8 cellular contexts compared by ENCODE assay signal in the genomic region with DNA sequence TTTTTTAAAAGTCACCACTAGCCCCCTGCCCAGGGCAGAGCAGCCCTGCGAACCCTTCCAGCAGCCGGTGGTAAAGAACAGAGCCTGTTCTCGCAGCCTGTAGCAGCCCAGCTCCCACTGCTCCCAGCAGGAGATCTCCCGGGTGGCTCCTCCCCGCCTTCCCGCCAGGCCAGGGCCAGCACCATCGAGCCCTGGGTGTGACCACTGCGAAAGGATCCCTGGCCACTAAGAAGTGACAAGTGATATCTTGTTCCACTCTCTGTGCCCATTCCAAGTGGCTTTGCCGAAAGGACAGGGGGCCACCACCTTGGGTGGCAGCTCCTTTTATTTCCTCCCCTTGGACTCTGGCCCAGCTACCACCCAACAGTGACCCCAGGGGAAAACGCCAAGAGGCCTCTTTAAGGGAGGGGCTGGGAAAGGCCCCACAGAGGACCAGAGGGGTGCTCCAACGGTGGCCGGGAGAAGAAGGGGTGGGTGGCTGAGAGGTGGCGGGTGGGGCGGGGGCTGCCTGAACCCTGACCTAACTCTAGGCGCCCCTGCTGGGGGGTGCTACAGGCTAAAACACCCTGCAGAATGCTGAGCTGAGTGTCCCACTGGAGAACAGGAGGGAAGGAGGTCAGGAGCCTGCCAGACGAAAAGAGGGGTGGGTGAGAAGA. TPM values are rescaled to one million over a fixed set of nuclear protein-coding genes. Genes with fewer than 3 reads are reported as not detected.
DNase-seq lines count a peak whose midpoint lies in the region; ATAC-seq, FAIRE-seq and TF ChIP-seq lines count a peak whose summit lies in the region.

No MANE protein-coding gene starts in this region.

- POLR2A ChIA-PET in endothelial cell of umbilical vein (lab: Charles Lee) = no interaction called here

- H3K4me1 Mint-ChIP-seq in CD14-positive monocyte (peaks cover 58% of the 10 kb centered on the region), natural killer cell (peaks cover 2 to 43% of the 10 kb centered on the region in 2 donors)

- TF ChIP-seq CTCF in CD14-positive monocyte (IDR thresholded peaks at IDR 0.05) (no peak), Peyer's patch (IDR thresholded peaks at IDR 0.05) (no peak), endothelial cell of umbilical vein (IDR thresholded peaks at IDR 0.05; ENCODE audit: extremely low read depth in 1 of 2, insufficient read depth in 1 of 2, low read depth in 1 of 2, low read length in 2 of 2) (no peak), natural killer cell (IDR thresholded peaks at IDR 0.05) (no peak)

- no peaks in the 10 kb centered on the region for H3K9me3 ChIP-seq in Peyer's patch
- no peaks in the 10 kb centered on the region for H3K9me3 ChIP-seq in endothelial cell of umbilical vein (replicated peaks; ENCODE audit: control insufficient read depth, insufficient read depth, low read length)

- H3K36me3 ChIP-seq in Peyer's patch = peaks cover 0 to 5% (median 0%) of the 10 kb centered on the region in 3 donors
- no peaks in the 10 kb centered on the region for H3K36me3 ChIP-seq in endothelial cell of umbilical vein (ENCODE audit: control insufficient read depth in 2 of 2, extremely low read depth in 1 of 2, insufficient read depth in 2 of 2, low read length in 2 of 2)

- H3K9me1 ChIP-seq in endothelial cell of umbilical vein (replicated peaks; ENCODE audit: control insufficient read depth, extremely low read depth, insufficient read depth, low read length) = no peaks in the 10 kb centered on the region

- no peak for TF ChIP-seq POLR2A in Peyer's patch (IDR thresholded peaks at IDR 0.05)
- TF ChIP-seq POLR2A in endothelial cell of umbilical vein (IDR thresholded peaks at IDR 0.05; ENCODE audit: low read depth, low read length) = no peak

- dilution Hi-C loops in endothelial cell of umbilical vein (cut with MboI; ENCODE audit: extremely low pct_ligation_motif_present, low sequenced_read_pairs) = no loop called here

- intact Hi-C loops in CD14-positive monocyte (cut with micrococcal nuclease) = loop anchor here in 1 of 2 donors (5.0 kb wide), 1 partner anchor 46 kb away; no protein-coding TSS in a partner anchor
- intact Hi-C loops in endothelial cell of umbilical vein (cut with micrococcal nuclease) = loop anchor here (5.0 kb wide), 1 partner anchor 1651 kb away; no protein-coding TSS in a partner anchor
- intact Hi-C loops in natural killer cell (cut with micrococcal nuclease) = no loop called here

- DNase-seq in CD14-positive monocyte (ENCODE audit: low spot score) (no peak), Peyer's patch (no peak), endothelial cell of umbilical vein (ENCODE audit: low read depth, low spot score) (no peak), natural killer cell (no peak), HCEC 1CT (no peak), SHP77 treated with DMSO at 0.1 percent for 48 hours (lab: John Stamatoyannopoulos, UW) (no peak)
- no peak for DNase-seq in activated CD4-positive, CD25-positive, alpha-beta regulatory T cell treated with anti-CD3 and anti-CD28 coated beads, Interleukin-2, amount 50 U/mL, for 72 hours

- ATAC-seq in natural killer cell (no peak), GM19328 (IDR thresholded peaks at IDR 0.05; ENCODE audit: unreplicated experiment) (no peak)

- H4K20me1 ChIP-seq in endothelial cell of umbilical vein (replicated peaks; ENCODE audit: control insufficient read depth, extremely low read depth, insufficient read depth, low read length) = no peaks in the 10 kb centered on the region

- peak overlapping the region; percentile 86 for H3K4me2 ChIP-seq in endothelial cell of umbilical vein (ENCODE audit: insufficient read depth, low read length)

- TSS peak; percentile 15 for BruUV-seq in endothelial cell of umbilical vein (replicated peaks; lab: Mats Ljungman, UMichigan)

- peaks cover 60% of the 10 kb centered on the region for H3K79me2 ChIP-seq in endothelial cell of umbilical vein (ENCODE audit: control insufficient read depth, insufficient read depth, low read length)

- H3K27me3 ChIP-seq in Peyer's patch = no peaks in the 10 kb centered on the region
- no peaks in the 10 kb centered on the region for H3K27me3 ChIP-seq in endothelial cell of umbilical vein (ENCODE audit: control insufficient read depth in 2 of 2, insufficient read depth in 2 of 2, low read length in 2 of 2)

- H2AFZ ChIP-seq in endothelial cell of umbilical vein (ENCODE audit: low read depth, low read length) = no peak overlapping the region

- H3K4me3 Mint-ChIP-seq in CD14-positive monocyte (peak overlapping the region; percentile 84 to 85), natural killer cell (peak overlapping the region; percentile 89)

- H3K4me1 ChIP-seq in Peyer's patch (peaks cover 0 to 64% (median 5%) of the 10 kb centered on the region in 4 donors), endothelial cell of umbilical vein (ENCODE audit: control insufficient read depth, extremely low read depth, insufficient read depth, low read length) (peaks cover 19% of the 10 kb centered on the region)

- H3K27ac Mint-ChIP-seq in CD14-positive monocyte (peak overlapping the region in 5 of 7 donors; percentile 15 to 78 (median 56)), natural killer cell (peak overlapping the region; percentile 62 to 83)

- peak overlapping the region; percentile 82 for H3K9ac ChIP-seq in endothelial cell of umbilical vein (replicated peaks; ENCODE audit: extremely low read depth, insufficient read depth, low read length)

- H3K9me3 Mint-ChIP-seq in CD14-positive monocyte (peaks cover 0 to 2% (median 0%) of the 10 kb centered on the region in 7 donors), natural killer cell (no peaks in the 10 kb centered on the region)

- peak; percentile 70 for FAIRE-seq in endothelial cell of umbilical vein (lab: Jason Lieb, UNC)

- CTCF ChIA-PET in endothelial cell of umbilical vein (lab: Charles Lee) = interaction anchor here (2.1 to 2.3 kb wide), 3 partner anchors 25 to 125 kb away, joined by 7 to 16 read pairs (median 13); partner anchors contain the start of gene TMEM250

- H3K27me3 Mint-ChIP-seq in CD14-positive monocyte (ENCODE audit: low read depth in 3 of 3) (peaks cover 1 to 7% (median 2%) of the 10 kb centered on the region in 3 donors), natural killer cell (ENCODE audit: low read depth in 2 of 2) (no peaks in the 10 kb centered on the region)

- H3K4me3 ChIP-seq in Peyer's patch (peak overlapping the region; percentile 63 to 99 (median 76)), endothelial cell of umbilical vein (replicated peaks in 1 of 3; ENCODE audit: insufficient read depth in 1 of 3, low read depth in 1 of 3, low read length in 3 of 3) (peak overlapping the region; percentile 58 to 86 (median 68))

- H3K36me3 Mint-ChIP-seq in CD14-positive monocyte (peaks cover 11 to 20% of the 10 kb centered on the region in 2 donors), natural killer cell (no peaks in the 10 kb centered on the region)

- H3K27ac ChIP-seq in Peyer's patch (peak overlapping the region; percentile 79 to 95 (median 87)), endothelial cell of umbilical vein (ENCODE audit: insufficient read depth, low read depth, low read length) (peak overlapping the region; percentile 23)

TF ChIP-seq in endothelial cell of umbilical vein, 7 proteins besides CTCF, POLR2A, EP300 and RAD21:
- TF ChIP-seq POLR2AphosphoS5 (IDR thresholded peaks at IDR 0.05; ENCODE audit: insufficient read depth, low read depth, low read length) (no peak), FOS (IDR thresholded peaks at IDR 0.05; ENCODE audit: borderline replicate concordance, insufficient read depth, low read length) (no peak), MAX (IDR thresholded peaks at IDR 0.05; ENCODE audit: insufficient read depth, insufficient read length) (no peak), MYC (IDR thresholded peaks at IDR 0.05; ENCODE audit: low read depth, low read length) (no peak), EZH2 (IDR thresholded peaks at IDR 0.05; ENCODE audit: borderline replicate concordance, low read depth, low read length, severe bottlenecking) (no peak), JUN (IDR thresholded peaks at IDR 0.05; ENCODE audit: borderline replicate concordance, insufficient read depth, insufficient read length, low read depth) (no peak), GATA2 (IDR thresholded peaks at IDR 0.05; ENCODE audit: insufficient read depth, insufficient read length, low read depth, low read length) (no peak)

RNA-seq across cellular contexts. Expression of gene NACC2, which starts 1.6 kb away (rescaled TPM):
- polyA plus RNA-seq in CD14-positive monocyte (1 to 10 TPM; 8.1 to 8.7 TPM), endothelial cell of umbilical vein (15.7 and 15.8 TPM in 2 replicates)
- total RNA-seq in Peyer's patch (10 to 100 TPM in 3 of 4 donors, 1 to 10 TPM in 1; 8.3 to 24.3 (median 23.1) TPM), endothelial cell of umbilical vein (25.1 and 27.1 TPM in 2 replicates), natural killer cell (10 to 100 TPM; 14.5 to 21.6 (median 21.2) TPM)
- polyA plus RNA-seq in endothelial cell of umbilical vein (2011; cell fraction: cytosol; rRNA removed) = 8.5 and 10.4 TPM in 2 replicates
- 21.2 and 22.4 TPM in 2 replicates for polyA plus RNA-seq in endothelial cell of umbilical vein (2011; cell fraction: nucleus; rRNA removed)
- polyA plus RNA-seq in endothelial cell of umbilical vein (2012) = 13.0 and 16.4 TPM in 2 replicates
- polyA minus RNA-seq in endothelial cell of umbilical vein = 11.2 and 14.3 TPM in 2 replicates
- 19.5 TPM for polyA minus RNA-seq in endothelial cell of umbilical vein (2011; cell fraction: cytosol; rRNA and poly(A)+ RNA removed)
- 9.0 and 16.8 TPM in 2 replicates for polyA minus RNA-seq in endothelial cell of umbilical vein (2011; cell fraction: nucleus; rRNA and poly(A)+ RNA removed)

RNA-seq across cellular contexts. Expression of gene TMEM250, which starts 25.2 kb away (rescaled TPM):
- polyA plus RNA-seq in CD14-positive monocyte (10 to 100 TPM; 30.9 to 38.0 TPM), endothelial cell of umbilical vein (24.9 and 29.7 TPM in 2 replicates)
- total RNA-seq in Peyer's patch (10 to 100 TPM; 34.7 to 75.0 (median 69.2) TPM), endothelial cell of umbilical vein (47.4 and 49.9 TPM in 2 replicates), natural killer cell (10 to 100 TPM; 19.5 to 34.3 (median 33.6) TPM)
- polyA plus RNA-seq in endothelial cell of umbilical vein (2011; cell fraction: cytosol; rRNA removed) = 18.2 and 24.1 TPM in 2 replicates
- 12.5 and 13.0 TPM in 2 replicates for polyA plus RNA-seq in endothelial cell of umbilical vein (2011; cell fraction: nucleus; rRNA removed)
- polyA plus RNA-seq in endothelial cell of umbilical vein (2012) = 31.3 and 35.0 TPM in 2 replicates
- polyA minus RNA-seq in endothelial cell of umbilical vein = 16.7 and 21.1 TPM in 2 replicates
- 60.3 TPM for polyA minus RNA-seq in endothelial cell of umbilical vein (2011; cell fraction: cytosol; rRNA and poly(A)+ RNA removed)
- polyA minus RNA-seq in endothelial cell of umbilical vein (2011; cell fraction: nucleus; rRNA and poly(A)+ RNA removed) = 7.1 and 13.8 TPM in 2 replicates
